ENCODE assay signal across 2 cellular contexts in genomic region chr3:12484198-12484982, GRCh38.
TF ChIP-seq lines count a peak whose summit lies in the region.

TSEN2 (plus strand) TSS chr3:12484480; CDS start chr3:12489801, 5,321 bp downstream.

TF ChIP-seq in A549, 52 proteins besides CTCF, POLR2A, EP300 and RAD21 (continued from another document and continues in another):
- no peak for TF ChIP-seq REST (IDR thresholded peaks at IDR 0.05)
- TF ChIP-seq ZSCAN20 (CRISPR knock-in tag; IDR thresholded peaks at IDR 0.05) = no peak
- TF ChIP-seq CHD4 (IDR thresholded peaks at IDR 0.05; ENCODE audit: borderline replicate concordance) = no peak
- TF ChIP-seq, protein P1, sequence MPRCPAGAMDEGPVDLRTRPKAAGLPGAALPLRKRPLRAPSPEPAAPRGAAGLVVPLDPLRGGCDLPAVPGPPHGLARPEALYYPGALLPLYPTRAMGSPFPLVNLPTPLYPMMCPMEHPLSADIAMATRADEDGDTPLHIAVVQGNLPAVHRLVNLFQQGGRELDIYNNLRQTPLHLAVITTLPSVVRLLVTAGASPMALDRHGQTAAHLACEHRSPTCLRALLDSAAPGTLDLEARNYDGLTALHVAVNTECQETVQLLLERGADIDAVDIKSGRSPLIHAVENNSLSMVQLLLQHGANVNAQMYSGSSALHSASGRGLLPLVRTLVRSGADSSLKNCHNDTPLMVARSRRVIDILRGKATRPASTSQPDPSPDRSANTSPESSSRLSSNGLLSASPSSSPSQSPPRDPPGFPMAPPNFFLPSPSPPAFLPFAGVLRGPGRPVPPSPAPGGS (IDR thresholded peaks at IDR 0.05) = peak; percentile 61; the same call in 2 of the 3 replicates
- no peak for TF ChIP-seq ZFP36 (IDR thresholded peaks at IDR 0.05; ENCODE audit: borderline replicate concordance, partially characterized antibody)
- TF ChIP-seq, protein P2, sequence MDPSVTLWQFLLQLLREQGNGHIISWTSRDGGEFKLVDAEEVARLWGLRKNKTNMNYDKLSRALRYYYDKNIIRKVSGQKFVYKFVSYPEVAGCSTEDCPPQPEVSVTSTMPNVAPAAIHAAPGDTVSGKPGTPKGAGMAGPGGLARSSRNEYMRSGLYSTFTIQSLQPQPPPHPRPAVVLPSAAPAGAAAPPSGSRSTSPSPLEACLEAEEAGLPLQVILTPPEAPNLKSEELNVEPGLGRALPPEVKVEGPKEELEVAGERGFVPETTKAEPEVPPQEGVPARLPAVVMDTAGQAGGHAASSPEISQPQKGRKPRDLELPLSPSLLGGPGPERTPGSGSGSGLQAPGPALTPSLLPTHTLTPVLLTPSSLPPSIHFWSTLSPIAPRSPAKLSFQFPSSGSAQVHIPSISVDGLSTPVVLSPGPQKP (IDR thresholded peaks at IDR 0.05; ENCODE audit: low read depth, low read length) = no peak
- TF ChIP-seq HEYL (CRISPR knock-in tag; IDR thresholded peaks at IDR 0.05) = no peak
- peak; percentile 83 for TF ChIP-seq USF2 (IDR thresholded peaks at IDR 0.05)
- no peak for TF ChIP-seq RARB (CRISPR knock-in tag; IDR thresholded peaks at IDR 0.05)
- TF ChIP-seq FOSL2 (IDR thresholded peaks at IDR 0.05) = no peak
- TF ChIP-seq FOSL2 (CRISPR knock-in tag; IDR thresholded peaks at IDR 0.05) = no peak
- 0 out of 2 replicates have a peak, but pooled peaks have one; percentile 50 for TF ChIP-seq TP53 (CRISPR knock-in tag; IDR thresholded peaks at IDR 0.05)
- TF ChIP-seq BHLHE40 (IDR thresholded peaks at IDR 0.05; ENCODE audit: low read depth, low read length) = no peak
- TF ChIP-seq MAX (IDR thresholded peaks at IDR 0.05) = peak; percentile 95
- TF ChIP-seq MAFK (IDR thresholded peaks at IDR 0.05; ENCODE audit: partially characterized antibody) = peak; percentile 35
- peak; percentile 69; the same call in 1 of the 2 replicates for TF ChIP-seq E2F6 (IDR thresholded peaks at IDR 0.05; ENCODE audit: borderline replicate concordance, low read depth)
- TF ChIP-seq GATA3 (IDR thresholded peaks at IDR 0.05; ENCODE audit: borderline replicate concordance) = peak; percentile 49; the same call in 1 of the 2 replicates
- no peak for TF ChIP-seq EHMT2 (IDR thresholded peaks at IDR 0.05; ENCODE audit: low read depth)
- no peak for TF ChIP-seq MAZ (IDR thresholded peaks at IDR 0.05; ENCODE audit: borderline replicate concordance, low read depth, low read length)
- peak; percentile 63 for TF ChIP-seq PHF8 (IDR thresholded peaks at IDR 0.05; ENCODE audit: borderline replicate concordance, low read depth)
- TF ChIP-seq EHF (CRISPR knock-in tag; IDR thresholded peaks at IDR 0.05) = no peak
- no peak for TF ChIP-seq POLR2AphosphoS2 (conservative IDR thresholded peaks at IDR 0.05; ENCODE audit: low read length)

TF ChIP-seq in GM12878, 131 proteins besides CTCF, POLR2A, EP300 and RAD21 (continued from another document and continues in another):
- TF ChIP-seq REST (IDR thresholded peaks at IDR 0.05; ENCODE audit: low read depth, low read length) (no peak), PAX5 (IDR thresholded peaks at IDR 0.05; ENCODE audit: borderline replicate concordance, low read depth, low read length) (0 out of 2 replicates have a peak, but pooled peaks have one; percentile 10), MLLT1 (IDR thresholded peaks at IDR 0.05) (no peak), MXI1 (IDR thresholded peaks at IDR 0.05; ENCODE audit: low read depth, low read length) (peak; percentile 98), BHLHE40 (IDR thresholded peaks at IDR 0.05; ENCODE audit: borderline replicate concordance in 1 of 2, low read depth in 2 of 2, low read length in 1 of 2) (peak; percentile 33 to 34; a peak in 3 of 4 replicates), PML (IDR thresholded peaks at IDR 0.05; ENCODE audit: low read length) (peak; percentile 47; the same call in 1 of the 2 replicates), NR2C2 (IDR thresholded peaks at IDR 0.05; ENCODE audit: borderline replicate concordance, control insufficient read depth, insufficient read length, low read depth) (no peak), ZSCAN29 (IDR thresholded peaks at IDR 0.05) (no peak), RFX5 (IDR thresholded peaks at IDR 0.05; ENCODE audit: low read depth, low read length) (no peak), NFIC (IDR thresholded peaks at IDR 0.05; ENCODE audit: low read depth, low read length) (no peak), ATF2 (IDR thresholded peaks at IDR 0.05; ENCODE audit: low read length) (no peak), PAX8 (IDR thresholded peaks at IDR 0.05) (no peak), POLR2AphosphoS5 (IDR thresholded peaks at IDR 0.05; ENCODE audit: low read length) (peak; percentile 81), SMARCA5 (IDR thresholded peaks at IDR 0.05) (no peak), E4F1 (IDR thresholded peaks at IDR 0.05; ENCODE audit: borderline replicate concordance, partially characterized antibody) (peak; percentile 99)
- TF ChIP-seq, protein P3, sequence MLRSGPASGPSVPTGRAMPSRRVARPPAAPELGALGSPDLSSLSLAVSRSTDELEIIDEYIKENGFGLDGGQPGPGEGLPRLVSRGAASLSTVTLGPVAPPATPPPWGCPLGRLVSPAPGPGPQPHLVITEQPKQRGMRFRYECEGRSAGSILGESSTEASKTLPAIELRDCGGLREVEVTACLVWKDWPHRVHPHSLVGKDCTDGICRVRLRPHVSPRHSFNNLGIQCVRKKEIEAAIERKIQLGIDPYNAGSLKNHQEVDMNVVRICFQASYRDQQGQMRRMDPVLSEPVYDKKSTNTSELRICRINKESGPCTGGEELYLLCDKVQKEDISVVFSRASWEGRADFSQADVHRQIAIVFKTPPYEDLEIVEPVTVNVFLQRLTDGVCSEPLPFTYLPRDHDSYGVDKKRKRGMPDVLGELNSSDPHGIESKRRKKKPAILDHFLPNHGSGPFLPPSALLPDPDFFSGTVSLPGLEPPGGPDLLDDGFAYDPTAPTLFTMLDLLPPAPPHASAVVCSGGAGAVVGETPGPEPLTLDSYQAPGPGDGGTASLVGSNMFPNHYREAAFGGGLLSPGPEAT (IDR thresholded peaks at IDR 0.05; ENCODE audit: low read depth) = no peak
- TF ChIP-seq, protein P4, sequence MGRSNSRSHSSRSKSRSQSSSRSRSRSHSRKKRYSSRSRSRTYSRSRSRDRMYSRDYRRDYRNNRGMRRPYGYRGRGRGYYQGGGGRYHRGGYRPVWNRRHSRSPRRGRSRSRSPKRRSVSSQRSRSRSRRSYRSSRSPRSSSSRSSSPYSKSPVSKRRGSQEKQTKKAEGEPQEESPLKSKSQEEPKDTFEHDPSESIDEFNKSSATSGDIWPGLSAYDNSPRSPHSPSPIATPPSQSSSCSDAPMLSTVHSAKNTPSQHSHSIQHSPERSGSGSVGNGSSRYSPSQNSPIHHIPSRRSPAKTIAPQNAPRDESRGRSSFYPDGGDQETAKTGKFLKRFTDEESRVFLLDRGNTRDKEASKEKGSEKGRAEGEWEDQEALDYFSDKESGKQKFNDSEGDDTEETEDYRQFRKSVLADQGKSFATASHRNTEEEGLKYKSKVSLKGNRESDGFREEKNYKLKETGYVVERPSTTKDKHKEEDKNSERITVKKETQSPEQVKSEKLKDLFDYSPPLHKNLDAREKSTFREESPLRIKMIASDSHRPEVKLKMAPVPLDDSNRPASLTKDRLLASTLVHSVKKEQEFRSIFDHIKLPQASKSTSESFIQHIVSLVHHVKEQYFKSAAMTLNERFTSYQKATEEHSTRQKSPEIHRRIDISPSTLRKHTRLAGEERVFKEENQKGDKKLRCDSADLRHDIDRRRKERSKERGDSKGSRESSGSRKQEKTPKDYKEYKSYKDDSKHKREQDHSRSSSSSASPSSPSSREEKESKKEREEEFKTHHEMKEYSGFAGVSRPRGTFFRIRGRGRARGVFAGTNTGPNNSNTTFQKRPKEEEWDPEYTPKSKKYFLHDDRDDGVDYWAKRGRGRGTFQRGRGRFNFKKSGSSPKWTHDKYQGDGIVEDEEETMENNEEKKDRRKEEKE (IDR thresholded peaks at IDR 0.05) = no peak
- TF ChIP-seq, protein P5, sequence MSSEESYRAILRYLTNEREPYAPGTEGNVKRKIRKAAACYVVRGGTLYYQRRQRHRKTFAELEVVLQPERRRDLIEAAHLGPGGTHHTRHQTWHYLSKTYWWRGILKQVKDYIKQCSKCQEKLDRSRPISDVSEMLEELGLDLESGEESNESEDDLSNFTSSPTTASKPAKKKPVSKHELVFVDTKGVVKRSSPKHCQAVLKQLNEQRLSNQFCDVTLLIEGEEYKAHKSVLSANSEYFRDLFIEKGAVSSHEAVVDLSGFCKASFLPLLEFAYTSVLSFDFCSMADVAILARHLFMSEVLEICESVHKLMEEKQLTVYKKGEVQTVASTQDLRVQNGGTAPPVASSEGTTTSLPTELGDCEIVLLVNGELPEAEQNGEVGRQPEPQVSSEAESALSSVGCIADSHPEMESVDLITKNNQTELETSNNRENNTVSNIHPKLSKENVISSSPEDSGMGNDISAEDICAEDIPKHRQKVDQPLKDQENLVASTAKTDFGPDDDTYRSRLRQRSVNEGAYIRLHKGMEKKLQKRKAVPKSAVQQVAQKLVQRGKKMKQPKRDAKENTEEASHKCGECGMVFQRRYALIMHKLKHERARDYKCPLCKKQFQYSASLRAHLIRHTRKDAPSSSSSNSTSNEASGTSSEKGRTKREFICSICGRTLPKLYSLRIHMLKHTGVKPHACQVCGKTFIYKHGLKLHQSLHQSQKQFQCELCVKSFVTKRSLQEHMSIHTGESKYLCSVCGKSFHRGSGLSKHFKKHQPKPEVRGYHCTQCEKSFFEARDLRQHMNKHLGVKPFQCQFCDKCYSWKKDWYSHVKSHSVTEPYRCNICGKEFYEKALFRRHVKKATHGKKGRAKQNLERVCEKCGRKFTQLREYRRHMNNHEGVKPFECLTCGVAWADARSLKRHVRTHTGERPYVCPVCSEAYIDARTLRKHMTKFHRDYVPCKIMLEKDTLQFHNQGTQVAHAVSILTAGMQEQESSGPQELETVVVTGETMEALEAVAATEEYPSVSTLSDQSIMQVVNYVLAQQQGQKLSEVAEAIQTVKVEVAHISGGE (CRISPR knock-in tag; IDR thresholded peaks at IDR 0.05) = no peak
